21 cellular contexts compared by ENCODE assay signal in genomic region chr3:156030735-156031134, GRCh38.
A peak's percentile ranks its signal among the peaks of the same experiment; 100 is the strongest.
DNase-seq lines count a peak whose midpoint lies in the region; ATAC-seq and TF ChIP-seq lines count a peak whose summit lies in the region.
"Had no signal": no experiment of that assay in that cellular context is flagged by ENCODE, and none has a peak within 500 bp of the region (broad histone marks: within the 10 kb centered on the region; RNA-seq: fewer than 3 reads in every experiment).

No MANE protein-coding gene starts in this region.

- H3K4me1 Mint-ChIP-seq in activated CD4-positive, alpha-beta T cell treated with anti-CD3 and anti-CD28 coated beads, Interleukin-2, amount 10 ng/mL, durations not matched to agents 7 days and 5 days = no peaks in the 10 kb centered on the region
- H3K4me1 Mint-ChIP-seq in WTC11 (peaks cover 17% of the 10 kb centered on the region), endodermal cell (peaks cover 14% of the 10 kb centered on the region)
- H3K4me1 Mint-ChIP-seq: CD4-positive, alpha-beta memory T cell had no signal

- no peaks in the 10 kb centered on the region for H3K36me3 ChIP-seq in endodermal cell (ENCODE audit: control insufficient read depth, insufficient read depth, low read length)
- no peaks in the 10 kb centered on the region for H3K36me3 ChIP-seq in breast epithelium

- H3K27me3 ChIP-seq in endodermal cell (ENCODE audit: control insufficient read depth, insufficient read depth, low read length, poor library complexity, severe bottlenecking) (no peaks in the 10 kb centered on the region), breast epithelium (no peaks in the 10 kb centered on the region)

- no peaks in the 10 kb centered on the region for H3K9me3 Mint-ChIP-seq in activated CD4-positive, alpha-beta T cell treated with anti-CD3 and anti-CD28 coated beads, Interleukin-2, amount 10 ng/mL, durations not matched to agents 7 days and 5 days
- peaks cover 12% of the 10 kb centered on the region for H3K9me3 Mint-ChIP-seq in WTC11
- no peaks in the 10 kb centered on the region for H3K9me3 Mint-ChIP-seq in endodermal cell

- no peak for TF ChIP-seq POLR2A in breast epithelium (IDR thresholded peaks at IDR 0.05)

- no peak overlapping the region for H3K4me3 Mint-ChIP-seq in activated CD4-positive, alpha-beta T cell treated with anti-CD3 and anti-CD28 coated beads, Interleukin-2, amount 10 ng/mL, durations not matched to agents 7 days and 5 days
- H3K4me3 Mint-ChIP-seq in WTC11 (no peak overlapping the region), endodermal cell (no peak overlapping the region)
- H3K4me3 Mint-ChIP-seq: CD4-positive, alpha-beta memory T cell had no signal

- H3K4me1 ChIP-seq in endodermal cell (ENCODE audit: control insufficient read depth, insufficient read depth, low read length) (no peaks in the 10 kb centered on the region), breast epithelium (no peaks in the 10 kb centered on the region)
- H3K4me1 ChIP-seq: A549 had no signal

- no peaks in the 10 kb centered on the region for H3K36me3 Mint-ChIP-seq in activated CD4-positive, alpha-beta T cell treated with anti-CD3 and anti-CD28 coated beads, Interleukin-2, amount 10 ng/mL, durations not matched to agents 7 days and 5 days (ENCODE audit: low read depth)
- H3K36me3 Mint-ChIP-seq in WTC11 (peaks cover 5% of the 10 kb centered on the region; the same call in 1 of the 2 replicates), endodermal cell (ENCODE audit: low read depth) (no peaks in the 10 kb centered on the region)
- H3K36me3 Mint-ChIP-seq: CD4-positive, alpha-beta memory T cell had no signal

- POLR2A ChIA-PET in activated CD4-positive, alpha-beta T cell treated with anti-CD3 and anti-CD28 coated beads, Interleukin-2, amount 10 ng/mL, durations not matched to agents 7 days and 5 days (lab: Charles Lee) = no interaction called here
- POLR2A ChIA-PET in WTC11 (lab: Charles Lee) = no interaction called here

- H3K4me3 ChIP-seq in endodermal cell (ENCODE audit: low read length) (no peak overlapping the region), breast epithelium (no peak overlapping the region)
- H3K4me3 ChIP-seq: A549 had no signal

- intact Hi-C loops in breast epithelium (cut with DNase I; ENCODE audit: low total_unique reads) = no loop called here

- no peak overlapping the region for H3K27ac ChIP-seq in endodermal cell (ENCODE audit: low read depth, low read length)
- H3K27ac ChIP-seq in breast epithelium = no peak overlapping the region
- H3K27ac ChIP-seq: A549 had no signal

- no peaks in the 10 kb centered on the region for H3K9me3 ChIP-seq in endodermal cell (ENCODE audit: control insufficient read depth, low read length)
- H3K9me3 ChIP-seq in breast epithelium = no peaks in the 10 kb centered on the region
- H3K9me3 ChIP-seq: A549 had no signal

- no peak for DNase-seq in activated CD4-positive, alpha-beta T cell treated with anti-CD3 and anti-CD28 coated beads, Interleukin-2, amount 10 ng/mL, durations not matched to agents 7 days and 5 days
- no peak for DNase-seq in activated CD4-positive, alpha-beta T cell treated with anti-CD3 and anti-CD28 coated beads for 1 hour
- no peak for DNase-seq in WTC11 (ENCODE audit: low spot score)
- DNase-seq in endodermal cell = no peak
- DNase-seq in T-helper 2 cell = no peak
- no peak for DNase-seq in breast epithelium (ENCODE audit: low spot score in 2 of 2)
- DNase-seq: 8988T; ACHN; AML-193; C1 segment of cervical spinal cord; Calu3; CD4-positive, alpha-beta memory T cell; COR-L47; DMS53; DMS79 treated with DMSO at 0.1 percent for 48 hours; GF-D8; GOT3; H7; HCEC 1CT had no signal

- 87 to 89% methylated on average over 4 of the region's 4 CpGs for WGBS in endodermal cell (ENCODE audit: insufficient coverage in 1 of 2, insufficient read length in 1 of 2), 2 experiments

- CTCF ChIA-PET in activated CD4-positive, alpha-beta T cell treated with anti-CD3 and anti-CD28 coated beads, Interleukin-2, amount 10 ng/mL, durations not matched to agents 7 days and 5 days (lab: Charles Lee) = interaction anchor here (1.1 kb wide), 1 partner anchor 13 kb away, joined by 3 read pairs; no protein-coding TSS in a partner anchor
- CTCF ChIA-PET in WTC11 (lab: Charles Lee) = interaction anchor here (1.1 kb wide), 1 partner anchor 443 kb away, joined by 3 read pairs; no protein-coding TSS in a partner anchor

- TF ChIP-seq CTCF in WTC11 (IDR thresholded peaks at IDR 0.05) = no peak
- TF ChIP-seq CTCF in endodermal cell (conservative IDR thresholded peaks at IDR 0.05) = no peak
- TF ChIP-seq CTCF in breast epithelium (IDR thresholded peaks at IDR 0.05) = no peak

- peak overlapping the region; percentile 43 for H3K27ac Mint-ChIP-seq in activated CD4-positive, alpha-beta T cell treated with anti-CD3 and anti-CD28 coated beads, Interleukin-2, amount 10 ng/mL, durations not matched to agents 7 days and 5 days
- H3K27ac Mint-ChIP-seq in WTC11 (no peak overlapping the region), endodermal cell (peak overlapping the region; percentile 3)

- no peak overlapping the region for H3K9ac ChIP-seq in endodermal cell (ENCODE audit: extremely low read depth, low read length, poor library complexity, severe bottlenecking)

- H3K27me3 Mint-ChIP-seq in activated CD4-positive, alpha-beta T cell treated with anti-CD3 and anti-CD28 coated beads, Interleukin-2, amount 10 ng/mL, durations not matched to agents 7 days and 5 days = peaks cover 1% of the 10 kb centered on the region
- no peaks in the 10 kb centered on the region; the same call in 1 of the 2 replicates for H3K27me3 Mint-ChIP-seq in WTC11 (ENCODE audit: low read depth)
- H3K27me3 Mint-ChIP-seq in endodermal cell (ENCODE audit: insufficient read depth) = peaks cover 1% of the 10 kb centered on the region

- peak; percentile 61 for ATAC-seq in WTC11
- no peak for ATAC-seq in HG02642 (IDR thresholded peaks at IDR 0.05; ENCODE audit: poor library complexity, unreplicated experiment)
- ATAC-seq: A549 had no signal

TF ChIP-seq in WTC11, 78 proteins besides CTCF, POLR2A, EP300 and RAD21:
- no peak for TF ChIP-seq PREB (CRISPR knock-in tag; IDR thresholded peaks at IDR 0.05; ENCODE audit: borderline replicate concordance)
- TF ChIP-seq ATF6 (CRISPR knock-in tag; IDR thresholded peaks at IDR 0.05) = no peak
- TF ChIP-seq STAT6 (CRISPR knock-in tag; conservative IDR thresholded peaks at IDR 0.05; ENCODE audit: low read depth) = no peak
- TF ChIP-seq SOX15 (CRISPR knock-in tag; IDR thresholded peaks at IDR 0.05) = no peak
- no peak for TF ChIP-seq ATF1 (CRISPR knock-in tag; IDR thresholded peaks at IDR 0.05)
- TF ChIP-seq ZNF232 (CRISPR knock-in tag; IDR thresholded peaks at IDR 0.05) = no peak
- TF ChIP-seq NFATC4 (CRISPR knock-in tag; IDR thresholded peaks at IDR 0.05) = no peak
- no peak for TF ChIP-seq JUN (CRISPR knock-in tag; IDR thresholded peaks at IDR 0.05)
- TF ChIP-seq ELF4 (CRISPR knock-in tag; IDR thresholded peaks at IDR 0.05; ENCODE audit: low read depth) = no peak
- no peak for TF ChIP-seq JAZF1 (CRISPR knock-in tag; IDR thresholded peaks at IDR 0.05)
- no peak for TF ChIP-seq MYBL2 (CRISPR knock-in tag; IDR thresholded peaks at IDR 0.05)
